Comparison of ENCODE assay signal across 1 cellular context in genomic region chr9:106443520-106443919, GRCh38.
TF ChIP-seq lines count a peak whose summit lies in the region.

No MANE protein-coding gene starts in this region.

TF ChIP-seq in GM12878, 131 proteins besides CTCF, POLR2A, EP300 and RAD21 (continued from another document):
- TF ChIP-seq RELA (IDR thresholded peaks at IDR 0.05; ENCODE audit: borderline replicate concordance, partially characterized antibody) (no peak), JUND (IDR thresholded peaks at IDR 0.05; ENCODE audit: low read depth, low read length) (no peak), ZNF207 (IDR thresholded peaks at IDR 0.05; ENCODE audit: borderline replicate concordance) (no peak), POU2F2 (IDR thresholded peaks at IDR 0.05; ENCODE audit: borderline replicate concordance, low read depth, low read length) (no peak), WRNIP1 (IDR thresholded peaks at IDR 0.05; ENCODE audit: borderline replicate concordance, low read depth, low read length) (no peak), RUNX3 (IDR thresholded peaks at IDR 0.05; ENCODE audit: low read length) (no peak), NFXL1 (IDR thresholded peaks at IDR 0.05; ENCODE audit: borderline replicate concordance) (no peak), SMAD1 (IDR thresholded peaks at IDR 0.05; ENCODE audit: low read depth, partially characterized antibody) (no peak), BHLHE40 (IDR thresholded peaks at IDR 0.05; ENCODE audit: borderline replicate concordance in 1 of 2, low read depth in 2 of 2, low read length in 1 of 2) (no peak), SMARCA5 (IDR thresholded peaks at IDR 0.05) (no peak), NR2F1 (conservative IDR thresholded peaks at IDR 0.05) (no peak), IKZF1 (conservative IDR thresholded peaks at IDR 0.05) (no peak), RELB (IDR thresholded peaks at IDR 0.05; ENCODE audit: low read depth) (no peak)
